In the genomic region with DNA sequence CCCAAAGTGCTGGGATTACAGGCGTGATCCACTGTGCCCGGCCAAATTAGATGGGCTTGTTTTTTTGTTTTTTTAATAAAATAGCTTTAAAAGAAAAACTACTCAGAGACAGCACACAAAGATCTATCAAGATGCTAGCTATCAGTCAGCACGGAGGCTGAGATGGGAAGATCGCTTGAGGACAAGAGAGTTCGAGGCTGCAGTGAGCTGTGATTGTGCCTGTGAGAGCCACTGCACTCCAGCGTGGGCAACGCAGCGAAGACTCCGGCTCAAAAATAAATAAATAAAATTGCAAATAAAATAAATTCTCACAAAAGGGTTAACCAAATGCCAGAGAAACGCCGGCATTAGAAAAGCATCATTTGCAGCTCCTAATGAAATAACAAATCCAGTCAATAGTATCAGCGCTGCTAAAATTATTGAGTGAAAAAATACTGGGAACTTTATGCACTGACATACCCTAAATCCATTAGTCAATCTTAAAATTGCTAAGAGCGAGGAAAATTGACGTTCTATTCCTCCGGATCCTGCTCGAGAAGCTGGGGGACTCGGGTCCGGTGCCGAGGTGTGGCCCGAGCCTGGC, we compare ENCODE assay signal across 8 cellular contexts. TPM values are rescaled to one million over a fixed set of nuclear protein-coding genes. Genes with fewer than 3 reads are reported as not detected.
DNase-seq lines count a peak whose midpoint lies in the region; ATAC-seq, FAIRE-seq and TF ChIP-seq lines count a peak whose summit lies in the region.

No MANE protein-coding gene starts in this region.

- H3K4me1 Mint-ChIP-seq in MCF 10A (ENCODE audit: insufficient read depth, unreplicated experiment) (peaks cover 6% of the 10 kb centered on the region), memory B cell (peaks cover 5% of the 10 kb centered on the region)

- H3K4me3 Mint-ChIP-seq in MCF 10A (ENCODE audit: unreplicated experiment) (peak overlapping the region; percentile 86), memory B cell (peak overlapping the region; percentile 89)

- no peaks in the 10 kb centered on the region for H3K9me3 ChIP-seq in MG63

- no peak for TF ChIP-seq POLR2A in GM12892 (IDR thresholded peaks at IDR 0.05; ENCODE audit: low read depth, low read length)

- WGBS in urinary bladder: 8% methylated on average over 20 of the region's 20 CpGs

- BruUV-seq in MCF 10A (replicated peaks; lab: Mats Ljungman, UMichigan): TSS peak; percentile 47

- H3K9me3 Mint-ChIP-seq in MCF 10A (ENCODE audit: unreplicated experiment) (no peaks in the 10 kb centered on the region), memory B cell (peaks cover 1% of the 10 kb centered on the region)

- H3K27ac ChIP-seq in urinary bladder (ENCODE audit: low read depth): peak overlapping the region; percentile 60

- peak; percentile 37 for DNase-seq in EH (ENCODE audit: low read depth)
- peak; percentile 5 for DNase-seq in MG63
- peak; percentile 31 for DNase-seq in MCF 10A (ENCODE audit: unreplicated experiment)
- no peak for DNase-seq in memory B cell (ENCODE audit: low spot score in 2 of 2)
- no peak for DNase-seq in GM12892 (ENCODE audit: insufficient read length)
- DNase-seq in NCI-H1436 treated with DMSO at 0.1 percent for 48 hours (lab: John Stamatoyannopoulos, UW): no peak
- DNase-seq in OCI-M1 (lab: John Stamatoyannopoulos, UW): no peak

- no peak for TF ChIP-seq CTCF in MCF 10A (IDR thresholded peaks at IDR 0.05; ENCODE audit: unreplicated experiment)

- H3K27ac Mint-ChIP-seq in MCF 10A (ENCODE audit: low read depth, unreplicated experiment) (peak overlapping the region; percentile 97), memory B cell (peak overlapping the region; percentile 95)

- intact Hi-C loops in MCF 10A (cut with micrococcal nuclease): loop anchor here (2.0 kb wide), 3 partner anchors 24 to 122 kb away; a partner anchor contains a TSS

- no peak for FAIRE-seq in GM12892 (lab: Jason Lieb, UNC)

- no peaks in the 10 kb centered on the region for H3K27me3 ChIP-seq in MG63

- CTCF ChIA-PET in MCF 10A (lab: Yijun Ruan, JAX): interaction anchor here (0.6 to 2.2 kb wide), 7 partner anchors 12 to 214 kb away, joined by 3 to 10 read pairs (median 3); no protein-coding TSS in a partner anchor

- H3K36me3 Mint-ChIP-seq in MCF 10A (ENCODE audit: insufficient read depth, unreplicated experiment) (peaks cover 22% of the 10 kb centered on the region), memory B cell (no peaks in the 10 kb centered on the region)

- POLR2A ChIA-PET in MCF 10A (lab: Yijun Ruan, JAX): interaction anchor here (1.0 to 6.6 kb wide), 10 partner anchors 8 to 122 kb away, joined by 3 to 52 read pairs (median 6); a partner anchor contains a TSS

- H3K4me3 ChIP-seq in MG63 (peak overlapping the region; percentile 96), urinary bladder (ENCODE audit: low read depth, low read length) (peak overlapping the region; percentile 61)

- H3K27me3 Mint-ChIP-seq in MCF 10A (ENCODE audit: insufficient read depth, unreplicated experiment): no peaks in the 10 kb centered on the region
- H3K27me3 Mint-ChIP-seq in memory B cell: no peaks in the 10 kb centered on the region

- no peaks in the 10 kb centered on the region for H3K4me1 ChIP-seq in urinary bladder (ENCODE audit: insufficient read depth)

- H3K36me3 ChIP-seq in MG63 (peaks cover 4% of the 10 kb centered on the region), urinary bladder (ENCODE audit: insufficient read depth) (no peaks in the 10 kb centered on the region)

- ATAC-seq in memory B cell (ENCODE audit: low read depth): no peak

RNA-seq across cellular contexts. Expression of a gene that starts 0.7 kb away (rescaled TPM):
- total RNA-seq in MG63 (2014; rRNA removed; shearing (Covaris generic); ENCODE audit: low replicate concordance): 5.2 and 6.5 TPM in 2 replicates
- 23.6 and 25.1 TPM in 2 replicates for total RNA-seq in MCF 10A (2022)
- 89.6 TPM for total RNA-seq in urinary bladder
- polyA plus RNA-seq in urinary bladder: 5.3 TPM
- polyA plus RNA-seq in GM12892 (2012; ENCODE audit: missing spikeins): 4.0 TPM

Comparison
In these comparisons a context has a peak if more than half of its experiments do, and no peak if none do; other contexts are left out.
1. DNase-seq: peak in EH (single experiment), MG63 (single experiment) and MCF 10A (single experiment); none in memory B cell (0 of 2), GM12892 (single experiment), NCI-H1436 treated with DMSO at 0.1 percent for 48 hours (single experiment) and OCI-M1 (single experiment).